1 cellular context compared by ENCODE assay signal in genomic region chr22:42500836-42501179, GRCh38.
TF ChIP-seq lines count a peak whose summit lies in the region.

No MANE protein-coding gene starts in this region.

TF ChIP-seq in GM12878, 131 proteins besides CTCF, POLR2A, EP300 and RAD21 (continued from another document):
- TF ChIP-seq ZBTB4 (CRISPR knock-in tag; IDR thresholded peaks at IDR 0.05) (no peak), E2F4 (IDR thresholded peaks at IDR 0.05; ENCODE audit: low read depth, low read length) (no peak), DPF2 (IDR thresholded peaks at IDR 0.05) (no peak), SMAD1 (IDR thresholded peaks at IDR 0.05; ENCODE audit: low read depth, partially characterized antibody) (no peak), ATF7 (IDR thresholded peaks at IDR 0.05; ENCODE audit: low read depth) (no peak), SMC3 (IDR thresholded peaks at IDR 0.05; ENCODE audit: borderline replicate concordance, low read length) (no peak)
